In genomic region chr7:12570148-12570528, GRCh38 we compare ENCODE assay signal across 8 cellular contexts. TPM values are rescaled to one million over a fixed set of nuclear protein-coding genes. Genes with fewer than 3 reads are reported as not detected.
DNase-seq lines count a peak whose midpoint lies in the region; TF ChIP-seq lines count a peak whose summit lies in the region.

No MANE protein-coding gene starts in this region.

- H3K4me2 ChIP-seq in mesenchymal stem cell (ENCODE audit: low read length, poor library complexity, severe bottlenecking), result peak overlapping the region; percentile 80

- TF ChIP-seq POLR2A in vagina (IDR thresholded peaks at IDR 0.05), result no peak

- H3K4me1 ChIP-seq in mesenchymal stem cell (ENCODE audit: control insufficient read depth, insufficient read depth, low read depth, low read length) (peaks cover 9% of the 10 kb centered on the region), vagina (peaks cover 16% of the 10 kb centered on the region)

- no peak overlapping the region for H2AK5ac ChIP-seq in mesenchymal stem cell (ENCODE audit: low read length, severe bottlenecking)

- H3K4ac ChIP-seq in mesenchymal stem cell (ENCODE audit: low read depth in 1 of 2, low read length in 2 of 2), result no peak overlapping the region

- no peak overlapping the region for H3K14ac ChIP-seq in mesenchymal stem cell (ENCODE audit: low read length in 2 of 2)

- TF ChIP-seq CTCF in brain microvascular endothelial cell (IDR thresholded peaks at IDR 0.05; ENCODE audit: low read depth, low read length, missing control alignments), result no peak
- TF ChIP-seq CTCF in vagina (IDR thresholded peaks at IDR 0.05), result no peak

- peak overlapping the region; percentile 79 for H2AFZ ChIP-seq in mesenchymal stem cell (ENCODE audit: low read depth, low read length)

- no peak overlapping the region for H2BK15ac ChIP-seq in mesenchymal stem cell (ENCODE audit: low read depth, poor library complexity, severe bottlenecking)

- no peak overlapping the region for H2BK120ac ChIP-seq in mesenchymal stem cell (ENCODE audit: low read depth, low read length)

- no peaks in the 10 kb centered on the region for H3K9me3 ChIP-seq in mesenchymal stem cell (ENCODE audit: control insufficient read depth, low read length)
- no peaks in the 10 kb centered on the region for H3K9me3 ChIP-seq in vagina

- no peak overlapping the region for H3K18ac ChIP-seq in mesenchymal stem cell (ENCODE audit: low read depth in 1 of 2, low read length in 2 of 2)

- peak overlapping the region in 1 of 2 experiments; percentile 79 for H3K23ac ChIP-seq in mesenchymal stem cell (ENCODE audit: low read length in 2 of 2)

- no peak overlapping the region for H2BK12ac ChIP-seq in mesenchymal stem cell (ENCODE audit: low read length in 2 of 2)

- intact Hi-C loops in vagina (cut with DNase I), result no loop called here

- H3K36me3 ChIP-seq in brain microvascular endothelial cell (replicated peaks), result no peaks in the 10 kb centered on the region
- H3K36me3 ChIP-seq in mesenchymal stem cell (ENCODE audit: control insufficient read depth in 1 of 2, insufficient read depth in 2 of 2, low read depth in 1 of 2, low read length in 2 of 2), result no peaks in the 10 kb centered on the region
- no peaks in the 10 kb centered on the region for H3K36me3 ChIP-seq in vagina

- WGBS in mesenchymal stem cell, result 18% methylated on average over 9 of the region's 10 CpGs

- no peaks in the 10 kb centered on the region for H3K79me1 ChIP-seq in mesenchymal stem cell (replicated peaks; ENCODE audit: low read length, poor library complexity, severe bottlenecking)

- H4K8ac ChIP-seq in mesenchymal stem cell (ENCODE audit: low read length), result no peak overlapping the region

- DNase-seq in SKM-1 treated with dmso at 0.1 percent for 144 hours (lab: John Stamatoyannopoulos, UW; ENCODE audit: unreplicated experiment) (peak; percentile 21), SKM-1 (lab: John Stamatoyannopoulos, UW; ENCODE audit: unreplicated experiment) (no peak), NCI-H1105 (lab: John Stamatoyannopoulos, UW) (peak; percentile 17), brain microvascular endothelial cell (no peak), mesenchymal stem cell (peak; percentile 17), vagina (ENCODE audit: extremely low spot score in 2 of 2) (no peak), mesenteric fat pad (ENCODE audit: low spot score) (no peak)
- no peak for DNase-seq in stimulated activated CD4-positive, alpha-beta T cell treated with anti-CD3 and anti-CD28 coated beads, Interleukin-4, amount 100 ng/mL, for 1 hour

- H3K27ac ChIP-seq in brain microvascular endothelial cell (no peak overlapping the region), mesenchymal stem cell (ENCODE audit: low read length, poor library complexity, severe bottlenecking) (no peak overlapping the region), vagina (no peak overlapping the region)

- no peak overlapping the region for H2BK5ac ChIP-seq in mesenchymal stem cell (ENCODE audit: low read depth, low read length, poor library complexity, severe bottlenecking)

- H3K4me3 ChIP-seq in brain microvascular endothelial cell (ENCODE audit: low read depth, low read length) (peak overlapping the region; percentile 53), mesenchymal stem cell (ENCODE audit: insufficient read depth in 1 of 2, low read depth in 1 of 2, low read length in 2 of 2) (peak overlapping the region; percentile 54 to 81), vagina (peak overlapping the region; percentile 37 to 41)

- H3K27me3 ChIP-seq in brain microvascular endothelial cell (replicated peaks) (no peaks in the 10 kb centered on the region), mesenchymal stem cell (ENCODE audit: control insufficient read depth in 1 of 2, insufficient read depth in 1 of 2, low read length in 2 of 2) (peaks cover 6 to 28% of the 10 kb centered on the region in 2 experiments), vagina (no peaks in the 10 kb centered on the region)

- in situ Hi-C loops in brain microvascular endothelial cell (cut with HindIII; ENCODE audit: low pct_ligation_motif_present, low sequenced_read_pairs), result no loop called here

- H3K9ac ChIP-seq in mesenchymal stem cell (ENCODE audit: low read length), result peak overlapping the region; percentile 57

- H4K91ac ChIP-seq in mesenchymal stem cell (ENCODE audit: low read length), result no peak overlapping the region

RNA-seq across cellular contexts. Expression of gene SCIN, which starts 0.4 kb away (rescaled TPM):
- not detected for polyA plus RNA-seq in mesenchymal stem cell (2013, experiment 1 of 2)
- polyA plus RNA-seq in mesenchymal stem cell (2013, experiment 2 of 2), result not detected
- total RNA-seq in vagina, result 0.74 TPM
- 3.9 TPM for total RNA-seq in mesenteric fat pad

Comparison
In these comparisons a context has a peak if more than half of its experiments do, and no peak if none do; other contexts are left out.
1. DNase-seq: peak in SKM-1 treated with dmso at 0.1 percent for 144 hours (single experiment), NCI-H1105 (single experiment) and mesenchymal stem cell (single experiment); none in SKM-1 (single experiment), brain microvascular endothelial cell (single experiment), vagina (0 of 2), mesenteric fat pad (single experiment) and stimulated activated CD4-positive, alpha-beta T cell treated with anti-CD3 and anti-CD28 coated beads, Interleukin-4, amount 100 ng/mL, for 1 hour (single experiment).
2. Peak in every context shown above with its lines, with median percentiles within 50 percentile points of each other: H3K4me3 ChIP-seq.